ENCODE assay signal across 35 cellular contexts in the genomic region with DNA sequence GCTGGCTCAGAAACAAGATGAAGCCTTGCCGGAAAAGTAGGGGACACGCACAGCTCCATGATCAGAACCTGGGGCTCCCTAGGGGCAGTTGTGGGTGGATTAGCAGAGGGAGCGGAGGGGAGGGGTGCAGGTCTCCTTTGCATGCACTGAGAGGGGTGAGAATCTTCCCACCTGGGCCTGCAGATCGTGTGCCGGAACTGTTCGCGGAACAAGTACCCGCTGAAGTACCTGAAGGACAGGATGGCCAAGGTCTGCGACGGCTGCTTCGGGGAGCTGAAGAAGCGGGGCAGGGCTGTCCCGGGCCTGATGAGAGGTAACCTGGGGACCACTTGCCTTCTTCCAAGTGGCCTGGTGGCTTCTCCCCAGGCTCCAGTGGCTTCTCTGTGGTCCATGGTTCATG.
"Had no signal": no experiment of that assay in that cellular context is flagged by ENCODE, and none has a peak within 500 bp of the region (broad histone marks: within the 10 kb centered on the region; RNA-seq: fewer than 3 reads in every experiment).

No MANE protein-coding gene starts in this region.

- H3K27ac ChIP-seq: brain microvascular endothelial cell, coronary artery, dorsolateral prefrontal cortex, esophagus muscularis mucosa, foreskin keratinocyte, gastrocnemius medialis, heart left ventricle, WERI-Rb-1 had no signal

- H3K9me3 Mint-ChIP-seq: activated CD4-positive, alpha-beta memory T cell treated with anti-CD3 and anti-CD28 coated beads for 36 hours; activated CD4-positive, alpha-beta T cell treated with anti-CD3 and anti-CD28 coated beads, Interleukin-2, amount 10 ng/mL, durations not matched to agents 24 days and 14 days; activated T-helper 1 cell treated with anti-CD3 and anti-CD28 coated beads, Interleukin-12 subunit alpha, Interleukin-12 subunit beta, Interleukin-2, Interleukin-4 antibody, amounts not matched to agents 30 ng/mL and 10 ng/mL and 1 ng/mL, durations not matched to agents 14 hours and 24 hours and 36 hours; activated T-helper 2 cell treated with anti-CD3 and anti-CD28 coated beads, Interferon-gamma antibody, Interleukin-2, Interleukin-4, amounts not matched to agents 10 μg/mL and 5 μg/mL and 100 μg/mL, durations not matched to agents 14 hours and 24 hours and 36 hours; central memory CD8-positive, alpha-beta T cell; dendritic cell treated with granulocyte-macrophage colony-stimulating factor and Interleukin-4, amounts not matched to agents 40 ng/mL and 50 ng/mL, for 4 days; endodermal cell; T-helper 2 cell treated with Interferon-gamma antibody and Interleukin-4, amounts not matched to agents 5 μg/mL and 100 μg/mL, for 36 hours had no signal

- H3K4me3 ChIP-seq: coronary artery, dorsolateral prefrontal cortex, esophagus muscularis mucosa, gastrocnemius medialis, heart left ventricle had no signal

- H3K36me3 Mint-ChIP-seq: activated CD4-positive, alpha-beta memory T cell treated with anti-CD3 and anti-CD28 coated beads for 36 hours; activated CD8-positive, alpha-beta memory T cell treated with anti-CD3 and anti-CD28 coated beads, Interleukin-2, amount 10 ng/mL, durations not matched to agents 7 days and 5 days; activated naive CD8-positive, alpha-beta T cell had no signal

- H3K27me3 ChIP-seq: brain microvascular endothelial cell, dorsolateral prefrontal cortex, esophagus muscularis mucosa, gastrocnemius medialis, heart left ventricle had no signal

- H3K27me3 Mint-ChIP-seq: activated CD4-positive, alpha-beta memory T cell treated with anti-CD3 and anti-CD28 coated beads for 36 hours; activated CD4-positive, alpha-beta T cell treated with anti-CD3 and anti-CD28 coated beads for 36 hours; activated CD4-positive, alpha-beta T cell treated with anti-CD3 and anti-CD28 coated beads, Interleukin-2, amount 10 ng/mL, durations not matched to agents 24 days and 14 days; activated naive CD8-positive, alpha-beta T cell; central memory CD8-positive, alpha-beta T cell; dendritic cell treated with granulocyte-macrophage colony-stimulating factor and Interleukin-4, amounts not matched to agents 40 ng/mL and 50 ng/mL, for 4 days had no signal

- H3K27ac Mint-ChIP-seq: activated CD4-positive, alpha-beta memory T cell treated with anti-CD3 and anti-CD28 coated beads for 36 hours; activated CD4-positive, alpha-beta T cell treated with anti-CD3 and anti-CD28 coated beads for 36 hours; activated CD4-positive, alpha-beta T cell treated with anti-CD3 and anti-CD28 coated beads, Interleukin-2, amount 10 ng/mL, durations not matched to agents 24 days and 14 days; activated CD8-positive, alpha-beta memory T cell treated with anti-CD3 and anti-CD28 coated beads, Interleukin-2, amount 10 ng/mL, durations not matched to agents 7 days and 5 days; activated CD8-positive, alpha-beta T cell treated with anti-CD3 and anti-CD28 coated beads, Interleukin-2, amount 10 ng/mL, durations not matched to agents 7 days and 5 days; activated naive CD8-positive, alpha-beta T cell; activated T-helper 1 cell treated with anti-CD3 and anti-CD28 coated beads, Interleukin-12 subunit alpha, Interleukin-12 subunit beta, Interleukin-2, Interleukin-4 antibody, amounts not matched to agents 30 ng/mL and 10 ng/mL and 1 ng/mL, durations not matched to agents 14 hours and 24 hours and 36 hours; activated T-helper 2 cell treated with anti-CD3 and anti-CD28 coated beads, Interferon-gamma antibody, Interleukin-2, Interleukin-4, amounts not matched to agents 10 μg/mL and 5 μg/mL and 100 μg/mL, durations not matched to agents 14 hours and 24 hours and 36 hours; dendritic cell treated with granulocyte-macrophage colony-stimulating factor and Interleukin-4, amounts not matched to agents 40 ng/mL and 50 ng/mL, for 4 days; T-helper 17 cell; T-helper 2 cell treated with Interferon-gamma antibody and Interleukin-4, amounts not matched to agents 5 μg/mL and 100 μg/mL, for 36 hours had no signal

- DNase-seq: activated CD4-positive, alpha-beta memory T cell treated with anti-CD3 and anti-CD28 coated beads for 36 hours; activated CD4-positive, alpha-beta T cell treated with anti-CD3 and anti-CD28 coated beads for 36 hours; activated CD4-positive, alpha-beta T cell treated with anti-CD3 and anti-CD28 coated beads, Interleukin-2, amount 10 ng/mL, durations not matched to agents 24 days and 14 days; activated CD4-positive, CD25-positive, alpha-beta regulatory T cell; activated CD4-positive, CD25-positive, alpha-beta regulatory T cell treated with anti-CD3 and anti-CD28 coated beads, Interleukin-2, amount 50 U/mL, for 72 hours; activated CD8-positive, alpha-beta memory T cell treated with anti-CD3 and anti-CD28 coated beads, Interleukin-2, amount 10 ng/mL, durations not matched to agents 7 days and 5 days; activated CD8-positive, alpha-beta memory T cell treated with anti-CD3 and anti-CD28 coated beads, Interleukin-2, amount 50 U/mL, for 4 hours; activated CD8-positive, alpha-beta T cell treated with anti-CD3 and anti-CD28 coated beads, Interleukin-2, amount 10 ng/mL, durations not matched to agents 7 days and 5 days; activated gamma-delta T cell treated with Interleukin-2 at 50 U/mL for 16 hours; activated naive CD4-positive, alpha-beta T cell treated with anti-CD3 and anti-CD28 coated beads, Interleukin-2, amount 50 U/mL, for 16 hours; activated naive CD4-positive, alpha-beta T cell treated with Interleukin-2 at 50 U/mL for 16 hours; activated T-cell treated with anti-CD3 and anti-CD28 coated beads, Interleukin-2, amount 50 U/mL, for 1 hour; activated T-cell treated with anti-CD3 and anti-CD28 coated beads, Interleukin-2, amount 50 U/mL, for 48 hours; amniotic stem cell; anterior cingulate cortex; brain microvascular endothelial cell; dorsolateral prefrontal cortex; effector memory CD4-positive, alpha-beta T cell; endodermal cell; erythroblast; gastrocnemius medialis; glutamatergic neuron; heart left ventricle; T-helper 1 cell; T-helper 17 cell; WERI-Rb-1 had no signal

- H3K4me1 Mint-ChIP-seq: activated CD4-positive, alpha-beta T cell treated with anti-CD3 and anti-CD28 coated beads for 36 hours; activated CD4-positive, alpha-beta T cell treated with anti-CD3 and anti-CD28 coated beads, Interleukin-2, amount 10 ng/mL, durations not matched to agents 24 days and 14 days; activated CD8-positive, alpha-beta memory T cell treated with anti-CD3 and anti-CD28 coated beads, Interleukin-2, amount 10 ng/mL, durations not matched to agents 7 days and 5 days; central memory CD8-positive, alpha-beta T cell had no signal

- H3K4me3 Mint-ChIP-seq: activated CD4-positive, alpha-beta memory T cell treated with anti-CD3 and anti-CD28 coated beads for 36 hours; activated CD4-positive, alpha-beta T cell treated with anti-CD3 and anti-CD28 coated beads for 36 hours; activated CD4-positive, alpha-beta T cell treated with anti-CD3 and anti-CD28 coated beads, Interleukin-2, amount 10 ng/mL, durations not matched to agents 24 days and 14 days; activated CD8-positive, alpha-beta memory T cell treated with anti-CD3 and anti-CD28 coated beads, Interleukin-2, amount 10 ng/mL, durations not matched to agents 7 days and 5 days; activated CD8-positive, alpha-beta T cell treated with anti-CD3 and anti-CD28 coated beads, Interleukin-2, amount 10 ng/mL, durations not matched to agents 7 days and 5 days; activated naive CD8-positive, alpha-beta T cell; activated T-helper 1 cell treated with anti-CD3 and anti-CD28 coated beads, Interleukin-12 subunit alpha, Interleukin-12 subunit beta, Interleukin-2, Interleukin-4 antibody, amounts not matched to agents 30 ng/mL and 10 ng/mL and 1 ng/mL, durations not matched to agents 14 hours and 24 hours and 36 hours; central memory CD8-positive, alpha-beta T cell; dendritic cell treated with granulocyte-macrophage colony-stimulating factor and Interleukin-4, amounts not matched to agents 40 ng/mL and 50 ng/mL, for 4 days; endodermal cell; T-helper 17 cell; T-helper 2 cell treated with Interferon-gamma antibody and Interleukin-4, amounts not matched to agents 5 μg/mL and 100 μg/mL, for 36 hours had no signal

- ATAC-seq: activated CD4-positive, alpha-beta T cell treated with anti-CD3 and anti-CD28 coated beads for 36 hours; activated CD8-positive, alpha-beta memory T cell treated with anti-CD3 and anti-CD28 coated beads, Interleukin-2, amount 10 ng/mL, durations not matched to agents 7 days and 5 days; activated CD8-positive, alpha-beta T cell treated with anti-CD3 and anti-CD28 coated beads, Interleukin-2, amount 10 ng/mL, durations not matched to agents 7 days and 5 days; gastrocnemius medialis; heart left ventricle; T-helper 17 cell had no signal

- H3K4me1 ChIP-seq: foreskin keratinocyte, gastrocnemius medialis had no signal

- H3K9me3 ChIP-seq: esophagus muscularis mucosa, gastrocnemius medialis, heart left ventricle had no signal

- H3K36me3 ChIP-seq: brain microvascular endothelial cell, gastrocnemius medialis, WERI-Rb-1 had no signal
